Comparison of ENCODE assay signal across 21 cellular contexts in the genomic region with DNA sequence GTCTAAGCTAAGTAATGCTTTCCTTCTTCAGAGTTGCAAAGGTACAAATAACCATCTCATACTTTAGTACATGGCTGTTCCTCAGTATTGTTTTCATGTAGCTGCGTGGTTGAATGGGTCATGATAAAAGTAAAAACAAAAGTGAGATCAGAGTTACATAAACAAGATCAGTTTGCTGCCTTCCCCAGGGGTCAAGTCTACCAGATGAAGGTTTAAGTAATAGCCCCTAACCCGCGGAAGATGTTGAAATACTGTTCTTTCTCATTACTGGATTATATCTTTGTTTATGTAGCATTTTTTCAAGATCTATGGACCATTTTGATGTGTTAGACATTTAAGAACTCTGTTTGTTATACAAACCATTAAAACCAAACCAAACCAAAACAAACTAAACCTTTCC. TPM values are rescaled to one million over a fixed set of nuclear protein-coding genes. Genes with fewer than 3 reads are reported as not detected.
DNase-seq lines count a peak whose midpoint lies in the region; ATAC-seq, FAIRE-seq and TF ChIP-seq lines count a peak whose summit lies in the region.
"Had no signal": no experiment of that assay in that cellular context is flagged by ENCODE, and none has a peak within 500 bp of the region (broad histone marks: within the 10 kb centered on the region; RNA-seq: fewer than 3 reads in every experiment).

No MANE protein-coding gene starts in this region.

- RAD21 ChIA-PET in GM12878 (lab: Charles Lee; ENCODE audit: unreplicated experiment) = interaction anchor here (1.6 to 5.8 kb wide), 3 partner anchors 32 to 485 kb away, joined by 4 to 109 read pairs (median 29); partner anchors contain the start of gene ARRDC3

- CTCF ChIA-PET in HEK293 (lab: Yijun Ruan, JAX) (interaction anchor here (0.6 to 7.6 kb wide), 8 partner anchors 12 to 811 kb away, joined by 3 to 98 read pairs (median 4); no protein-coding TSS in a partner anchor), GM12878 (lab: Yijun Ruan, JAX) (interaction anchor here (0.7 to 11.1 kb wide), 14 partner anchors 9 to 1002 kb away, joined by 3 to 199 read pairs (median 4); partner anchors contain the start of gene ARRDC3)

- H3K4me3 ChIP-seq in HEK293 (ENCODE audit: low read depth, low read length) (no peak overlapping the region), GM12878 (no peak overlapping the region), foreskin fibroblast (ENCODE audit: low read depth in 1 of 2, low read length in 2 of 2) (no peak overlapping the region)
- H3K4me3 ChIP-seq: tibial artery had no signal

- no peak for TF ChIP-seq EP300 in GM12878 (IDR thresholded peaks at IDR 0.05; ENCODE audit: borderline replicate concordance in 1 of 2, control insufficient read depth in 1 of 2, low read depth in 2 of 2, low read length in 2 of 2)

- DNase-seq in GM12878 (ENCODE audit: low read depth, low spot score) (no peak), foreskin fibroblast (peak; percentile 10 to 62), stromal cell of bone marrow (ENCODE audit: low read depth) (peak; percentile 6), NCI-H1694 treated with DMSO at 0.1 percent for 48 hours (lab: John Stamatoyannopoulos, UW) (no peak)
- no peak for DNase-seq in activated CD4-positive, CD25-positive, alpha-beta regulatory T cell (lab: John Stamatoyannopoulos, UW)
- DNase-seq: activated CD4-positive, CD25-positive, alpha-beta regulatory T cell treated with anti-CD3 and anti-CD28 coated beads, Interleukin-2, amount 50 U/mL, for 72 hours; activated CD8-positive, alpha-beta T cell treated with anti-CD3 and anti-CD28 coated beads, Interleukin-2, amount 10 ng/mL, durations not matched to agents 7 days and 5 days; activated naive CD4-positive, alpha-beta T cell; activated T-cell treated with anti-CD3 and anti-CD28 coated beads, Interleukin-2, amount 50 U/mL, for 1 hour; BE2C; DMS79; GOT3; mammary epithelial cell; NCI-H187 treated with DMSO at 0.1 percent for 48 hours; NCI-H748 treated with DMSO at 0.1 percent for 48 hours; stimulated activated CD4-positive, alpha-beta T cell treated with anti-CD3 and anti-CD28 coated beads, Interleukin-12 subunit alpha, Interleukin-12 subunit beta, amount 100 ng/mL, for 4 hours; stimulated activated CD4-positive, alpha-beta T cell treated with anti-CD3 and anti-CD28 coated beads, Interleukin-4, amount 100 ng/mL, for 4 hours; tibial artery had no signal

- no peak overlapping the region for H3K4me2 ChIP-seq in GM12878 (ENCODE audit: control insufficient read depth, insufficient read depth)

- FAIRE-seq in GM12878 (lab: Jason Lieb, UNC) = peak; percentile 54

- ATAC-seq in GM12878 (no peak), GM21737 (IDR thresholded peaks at IDR 0.05; ENCODE audit: unreplicated experiment) (no peak)
- ATAC-seq: activated CD8-positive, alpha-beta T cell treated with anti-CD3 and anti-CD28 coated beads, Interleukin-2, amount 10 ng/mL, durations not matched to agents 7 days and 5 days had no signal

- no peak overlapping the region for H2AFZ ChIP-seq in GM12878 (ENCODE audit: control insufficient read depth, low read depth, low read length)

- in situ Hi-C loops in GM12878 (cut with MboI) = loop anchor here (5.0 kb wide), 1 partner anchor 550 kb away; no protein-coding TSS in a partner anchor

- WGBS in GM12878 (ENCODE audit: insufficient coverage, insufficient replicate concordance, low lambda C conversion rate, missing lambda C conversion rate) = 62% methylated on average over 3 of the region's 3 CpGs

- H3K4me1 ChIP-seq in HEK293 (ENCODE audit: control insufficient read depth, insufficient read depth, low read length) (peaks cover 3% of the 10 kb centered on the region), GM12878 (ENCODE audit: control insufficient read depth, insufficient read depth, low read length) (no peaks in the 10 kb centered on the region)
- H3K4me1 ChIP-seq: tibial artery had no signal

- TF ChIP-seq CTCF in HEK293 (tag by site-specific recombination; IDR thresholded peaks at IDR 0.05) (no peak), GM12878 (IDR thresholded peaks at IDR 0.05 in 2 of 3, conservative IDR thresholded peaks at IDR 0.05 in 1 of 3; ENCODE audit: control insufficient read depth in 2 of 3, extremely low read depth in 1 of 3, insufficient read depth in 1 of 3, low read depth in 3 of 3, low read length in 3 of 3) (no peak), foreskin fibroblast (IDR thresholded peaks at IDR 0.05; ENCODE audit: low read depth, low read length) (no peak)

- TF ChIP-seq RAD21 in GM12878 (IDR thresholded peaks at IDR 0.05; ENCODE audit: insufficient read depth, low read depth, low read length) = no peak

- intact Hi-C loops in GM12878 (cut with micrococcal nuclease; ENCODE audit: unreplicated experiment) = loop anchor here (5.0 kb wide), 1 partner anchor 615 kb away; no protein-coding TSS in a partner anchor

- H3K27ac ChIP-seq in HEK293 (ENCODE audit: extremely low read depth, low read depth, low read length) (no peak overlapping the region), GM12878 (ENCODE audit: control insufficient read depth, insufficient read depth) (no peak overlapping the region)
- H3K27ac ChIP-seq: HL-60, tibial artery had no signal

- no peaks in the 10 kb centered on the region for H3K79me2 ChIP-seq in GM12878 (ENCODE audit: control insufficient read depth, insufficient read depth, low read length)

- H3K36me3 ChIP-seq in HEK293 (ENCODE audit: control insufficient read depth in 2 of 2, insufficient read depth in 1 of 2, low read length in 2 of 2) = no peaks in the 10 kb centered on the region
- no peaks in the 10 kb centered on the region for H3K36me3 ChIP-seq in GM12878 (ENCODE audit: control insufficient read depth in 2 of 2, insufficient read depth in 2 of 2, low read length in 1 of 2)
- H3K36me3 ChIP-seq: BE2C, tibial artery had no signal

- no peak for TF ChIP-seq POLR2A in GM12878 (IDR thresholded peaks at IDR 0.05; ENCODE audit: low read depth, low read length)

- H3K9me3 ChIP-seq in HEK293 (ENCODE audit: control insufficient read depth, insufficient read depth, low read depth, low read length) (no peaks in the 10 kb centered on the region), GM12878 (replicated peaks; ENCODE audit: control insufficient read depth, insufficient read depth, low read length) (no peaks in the 10 kb centered on the region)
- H3K9me3 ChIP-seq: BE2C, tibial artery had no signal

- no peak overlapping the region for H3K9ac ChIP-seq in GM12878 (ENCODE audit: control insufficient read depth, insufficient read depth, low read length)

- BruUV-seq in GM12878 (replicated peaks; lab: Mats Ljungman, UMichigan) = no TSS peak

- H3K27me3 ChIP-seq in GM12878 (replicated peaks in 1 of 2; ENCODE audit: control insufficient read depth in 2 of 2, insufficient read depth in 2 of 2, low read length in 1 of 2) = no peaks in the 10 kb centered on the region
- H3K27me3 ChIP-seq: BE2C, tibial artery had no signal

- no peaks in the 10 kb centered on the region for H4K20me1 ChIP-seq in GM12878 (ENCODE audit: control insufficient read depth, insufficient read depth)

- SMC1A ChIA-PET in GM12878 (lab: Charles Lee; ENCODE audit: uncharacterized antibody, unreplicated experiment) = interaction anchor here (0.6 to 7.1 kb wide), 8 partner anchors 12 to 636 kb away, joined by 3 to 107 read pairs (median 10); partner anchors contain the start of gene ARRDC3

- POLR2A ChIA-PET in HEK293 (lab: Yijun Ruan, JAX) (interaction anchor here (1.2 kb wide), 1 partner anchor 32 kb away, joined by 3 read pairs; no protein-coding TSS in a partner anchor), GM12878 (lab: Charles Lee) (interaction anchor here (0.7 kb wide), 1 partner anchor 365 kb away, joined by 3 read pairs; no protein-coding TSS in a partner anchor)

TF ChIP-seq in GM12878, 131 proteins besides CTCF, POLR2A, EP300 and RAD21 (continues in another document):
- TF ChIP-seq MTA2 (IDR thresholded peaks at IDR 0.05; ENCODE audit: low read depth) (no peak), TCF7 (IDR thresholded peaks at IDR 0.05; ENCODE audit: borderline replicate concordance) (no peak), RUNX3 (IDR thresholded peaks at IDR 0.05; ENCODE audit: low read length) (no peak), JUNB (IDR thresholded peaks at IDR 0.05) (no peak), NR2C2 (IDR thresholded peaks at IDR 0.05; ENCODE audit: borderline replicate concordance, control insufficient read depth, insufficient read length, low read depth) (no peak)
- TF ChIP-seq, protein P1, sequence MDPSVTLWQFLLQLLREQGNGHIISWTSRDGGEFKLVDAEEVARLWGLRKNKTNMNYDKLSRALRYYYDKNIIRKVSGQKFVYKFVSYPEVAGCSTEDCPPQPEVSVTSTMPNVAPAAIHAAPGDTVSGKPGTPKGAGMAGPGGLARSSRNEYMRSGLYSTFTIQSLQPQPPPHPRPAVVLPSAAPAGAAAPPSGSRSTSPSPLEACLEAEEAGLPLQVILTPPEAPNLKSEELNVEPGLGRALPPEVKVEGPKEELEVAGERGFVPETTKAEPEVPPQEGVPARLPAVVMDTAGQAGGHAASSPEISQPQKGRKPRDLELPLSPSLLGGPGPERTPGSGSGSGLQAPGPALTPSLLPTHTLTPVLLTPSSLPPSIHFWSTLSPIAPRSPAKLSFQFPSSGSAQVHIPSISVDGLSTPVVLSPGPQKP (IDR thresholded peaks at IDR 0.05; ENCODE audit: low read depth, low read length) = no peak

RNA-seq across cellular contexts. Expression of gene ARRDC3, which starts 34.1 kb away (rescaled TPM):
- total RNA-seq in GM12878 (2013; cell fraction: nucleolus; rRNA removed) = 42.9 and 46.5 TPM in 2 replicates
- 10.1 and 10.7 TPM in 2 replicates for total RNA-seq in GM12878 (2014; rRNA removed)
- total RNA-seq in GM12878 (2014; rRNA removed; fragmentation: Illumina TruSeq; extraction: Trizol) = 9.2 and 10.3 TPM in 2 replicates
- 7.7 and 8.0 TPM in 2 replicates for total RNA-seq in GM12878 (2021)
- polyA plus RNA-seq in GM12878 (2011; ENCODE audit: low read depth) = 15.3 TPM
- 9.4 and 15.5 TPM in 2 replicates for polyA plus RNA-seq in GM12878 (2011; rRNA removed)
- 3.9 and 4.8 TPM in 2 replicates for polyA plus RNA-seq in GM12878 (2011; cell fraction: cytosol; rRNA removed)
- polyA plus RNA-seq in GM12878 (2011; cell fraction: nucleus; rRNA removed) = 8.8 and 10.4 TPM in 2 replicates
- 17.9 and 19.4 TPM in 2 replicates for polyA plus RNA-seq in GM12878 (2012)
- 4.3 and 6.1 TPM in 2 replicates for polyA plus RNA-seq in GM12878 (2014; fragmentation: Illumina TruSeq; extraction: Trizol)
- 1 to 10 TPM; 2.3 to 7.0 TPM for polyA plus RNA-seq in GM12878 (2014; fragmentation: Nextera tagmentation; extraction: Ambion mirVana)
- 3.6 and 4.0 TPM in 2 replicates for polyA plus RNA-seq in GM12878 (2014; rRNA removed)
- polyA plus RNA-seq in GM12878 (2016; fragmentation: Nextera tagmentation; extraction: Ambion mirVana) = 10 to 100 TPM; 12.5 to 14.0 TPM
- 27.3 and 33.1 TPM in 2 replicates for polyA minus RNA-seq in GM12878 (2011; rRNA and poly(A)+ RNA removed)
- 12.4 and 13.0 TPM in 2 replicates for polyA minus RNA-seq in GM12878 (2011; cell fraction: cytosol; rRNA and poly(A)+ RNA removed)
- polyA minus RNA-seq in GM12878 (2011; cell fraction: nucleus; rRNA and poly(A)+ RNA removed) = 25.0 and 34.7 TPM in 2 replicates

Comparison
In these comparisons a context has a peak if more than half of its experiments do, and no peak if none do; other contexts are left out.
1. DNase-seq: peak in foreskin fibroblast (2 of 2) and stromal cell of bone marrow (single experiment); none in GM12878 (single experiment), NCI-H1694 treated with DMSO at 0.1 percent for 48 hours (single experiment) and activated CD4-positive, CD25-positive, alpha-beta regulatory T cell (0 of 4).